21 cellular contexts compared by ENCODE assay signal in the genomic region with DNA sequence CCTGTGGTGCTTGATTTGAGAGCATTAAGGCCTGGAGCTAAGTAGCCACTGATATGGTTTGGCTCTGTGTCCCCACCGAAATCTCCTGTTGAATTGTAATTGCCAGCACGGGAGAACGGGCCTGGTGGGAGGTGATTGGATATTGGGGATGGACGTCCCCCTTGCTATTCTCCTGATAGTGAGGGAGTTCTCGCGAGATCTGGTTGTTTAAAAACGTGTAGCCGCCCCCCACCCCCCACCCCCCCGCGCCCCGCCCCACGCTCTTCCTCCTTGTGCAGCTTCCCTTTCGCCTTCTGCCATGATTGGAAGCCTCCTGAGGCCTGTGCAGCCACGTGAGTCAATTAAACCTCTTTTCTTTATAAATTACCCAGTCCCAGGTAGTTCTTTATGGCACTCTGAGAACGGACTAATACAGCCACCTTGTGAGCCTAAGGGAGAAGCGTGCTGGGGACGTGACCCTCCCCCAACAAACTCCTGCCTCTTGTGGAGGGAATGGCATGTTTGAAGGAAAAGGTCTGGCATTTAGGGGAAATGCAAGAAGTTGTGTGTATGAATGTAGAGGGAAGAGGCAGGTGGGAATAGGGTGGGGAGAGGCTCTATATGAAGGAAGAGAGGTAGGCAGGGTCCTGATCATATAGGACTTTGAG.
"Had no signal": no experiment of that assay in that cellular context is flagged by ENCODE, and none has a peak within 500 bp of the region (broad histone marks: within the 10 kb centered on the region; RNA-seq: fewer than 3 reads in every experiment).

No MANE protein-coding gene starts in this region.

- ATAC-seq: activated CD4-positive, alpha-beta T cell treated with anti-CD3 and anti-CD28 coated beads for 36 hours; effector memory CD8-positive, alpha-beta T cell; naive thymus-derived CD4-positive, alpha-beta T cell; psoas muscle; right cardiac atrium had no signal

- H3K4me2 ChIP-seq: neural progenitor cell had no signal

- H3K9ac ChIP-seq: neural progenitor cell had no signal

- H3K27ac ChIP-seq: cardiac muscle cell, left ventricle myocardium inferior, neural progenitor cell, ovary, psoas muscle, skin epidermis, transverse colon, uterus, VCaP had no signal

- H3K27me3 Mint-ChIP-seq: activated CD4-positive, alpha-beta T cell treated with anti-CD3 and anti-CD28 coated beads for 36 hours; activated naive CD8-positive, alpha-beta T cell treated with anti-CD3 and anti-CD28 coated beads for 36 hours; effector memory CD8-positive, alpha-beta T cell; naive thymus-derived CD4-positive, alpha-beta T cell; stimulated activated naive CD8-positive, alpha-beta T cell treated with anti-CD3 and anti-CD28 coated beads, Interleukin-15, Interleukin-2, amounts not matched to agents 100 ng/mL and 50 ng/mL, for 24 hours had no signal

- H3K4me3 Mint-ChIP-seq: activated CD4-positive, alpha-beta T cell treated with anti-CD3 and anti-CD28 coated beads for 36 hours; activated naive CD8-positive, alpha-beta T cell treated with anti-CD3 and anti-CD28 coated beads for 36 hours; effector memory CD8-positive, alpha-beta T cell; naive thymus-derived CD4-positive, alpha-beta T cell; neural progenitor cell; stimulated activated naive CD8-positive, alpha-beta T cell treated with anti-CD3 and anti-CD28 coated beads, Interleukin-15, Interleukin-2, amounts not matched to agents 100 ng/mL and 50 ng/mL, for 24 hours had no signal

- H3K36me3 Mint-ChIP-seq: activated naive CD8-positive, alpha-beta T cell treated with anti-CD3 and anti-CD28 coated beads for 36 hours; naive thymus-derived CD4-positive, alpha-beta T cell; neural progenitor cell had no signal

- H2AFZ ChIP-seq: neural progenitor cell had no signal

- DNase-seq: activated CD4-positive, alpha-beta T cell treated with anti-CD3 and anti-CD28 coated beads for 36 hours; activated CD4-positive, alpha-beta T cell treated with anti-CD3 and anti-CD28 coated beads, Interleukin-2, amount 50 U/mL, for 48 hours; activated naive CD4-positive, alpha-beta T cell; activated naive CD8-positive, alpha-beta T cell treated with anti-CD3 and anti-CD28 coated beads for 36 hours; activated T-cell treated with anti-CD3 and anti-CD28 coated beads for 4 hours; amygdala; dermis blood vessel endothelial cell; effector memory CD8-positive, alpha-beta T cell; left ventricle myocardium inferior; naive thymus-derived CD4-positive, alpha-beta T cell; ovary; psoas muscle; right cardiac atrium; T-helper 2 cell; transverse colon; uterus had no signal

- H3K4me3 ChIP-seq: cardiac muscle cell, left ventricle myocardium inferior, neural progenitor cell, ovary, psoas muscle, skin epidermis, transverse colon, uterus had no signal

- H3K4me1 Mint-ChIP-seq: activated CD4-positive, alpha-beta T cell treated with anti-CD3 and anti-CD28 coated beads for 36 hours; activated naive CD8-positive, alpha-beta T cell treated with anti-CD3 and anti-CD28 coated beads for 36 hours; neural progenitor cell had no signal

- H3K4me1 ChIP-seq: left ventricle myocardium inferior, neural progenitor cell, psoas muscle, transverse colon, uterus had no signal

- H3K9me3 Mint-ChIP-seq: activated naive CD8-positive, alpha-beta T cell treated with anti-CD3 and anti-CD28 coated beads for 36 hours; effector memory CD8-positive, alpha-beta T cell; naive thymus-derived CD4-positive, alpha-beta T cell; neural progenitor cell; stimulated activated naive CD8-positive, alpha-beta T cell treated with anti-CD3 and anti-CD28 coated beads, Interleukin-15, Interleukin-2, amounts not matched to agents 100 ng/mL and 50 ng/mL, for 24 hours had no signal

- H3K27me3 ChIP-seq: cardiac muscle cell, neural progenitor cell, ovary, transverse colon, uterus had no signal

- H3K27ac Mint-ChIP-seq: activated CD4-positive, alpha-beta T cell treated with anti-CD3 and anti-CD28 coated beads for 36 hours; activated naive CD8-positive, alpha-beta T cell treated with anti-CD3 and anti-CD28 coated beads for 36 hours; effector memory CD8-positive, alpha-beta T cell; naive thymus-derived CD4-positive, alpha-beta T cell; neural progenitor cell; stimulated activated naive CD8-positive, alpha-beta T cell treated with anti-CD3 and anti-CD28 coated beads, Interleukin-15, Interleukin-2, amounts not matched to agents 100 ng/mL and 50 ng/mL, for 24 hours had no signal

- H3K36me3 ChIP-seq: cardiac muscle cell, left ventricle myocardium inferior, neural progenitor cell, ovary, transverse colon, uterus had no signal

- H3K9me3 ChIP-seq: left ventricle myocardium inferior, ovary, psoas muscle, transverse colon, uterus had no signal
